8 cellular contexts compared by ENCODE assay signal in the genomic region with DNA sequence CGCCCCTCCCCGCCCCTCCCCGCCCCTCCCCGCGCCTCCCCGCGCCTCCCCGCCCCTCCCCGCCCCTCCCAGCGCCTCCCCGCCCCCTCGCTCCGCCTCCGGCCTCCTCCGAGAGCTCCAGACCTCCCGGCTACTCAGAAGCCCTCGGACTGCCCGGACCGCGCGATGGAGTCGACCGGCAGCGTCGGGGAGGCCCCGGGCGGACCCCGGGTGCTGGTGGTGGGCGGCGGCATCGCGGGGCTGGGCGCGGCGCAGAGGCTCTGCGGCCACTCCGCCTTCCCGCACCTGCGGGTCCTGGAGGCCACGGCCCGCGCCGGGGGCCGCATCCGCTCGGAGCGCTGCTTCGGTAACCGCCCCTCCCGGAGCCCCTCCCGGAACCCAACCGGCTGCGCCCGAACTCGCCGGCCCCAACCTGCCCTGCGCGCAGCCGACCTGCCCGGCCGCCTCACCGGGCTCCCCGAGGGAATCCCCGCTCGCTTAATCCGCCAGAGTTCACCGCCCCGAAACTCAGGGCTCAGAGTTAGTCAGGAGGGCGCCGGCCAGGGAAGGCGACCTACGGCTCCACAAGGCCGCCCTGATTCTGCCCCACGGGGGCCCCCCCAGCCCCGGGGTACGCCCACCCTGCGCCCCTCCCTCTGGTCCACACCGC. TPM values are rescaled to one million over a fixed set of nuclear protein-coding genes. Genes with fewer than 3 reads are reported as not detected.
DNase-seq lines count a peak whose midpoint lies in the region; ATAC-seq, FAIRE-seq and TF ChIP-seq lines count a peak whose summit lies in the region.

A gene (plus strand): TSS at position 111 of the 649 bp plus-strand sequence. CDS start 55 bp downstream, at position 166.

- intact Hi-C loops in pancreas (cut with DNase I): no loop called here

- peak; percentile 40 for DNase-seq in NCI-H82 (lab: John Stamatoyannopoulos, UW)
- no peak for DNase-seq in NCI-H82 treated with DMSO at 0.1 percent for 48 hours (lab: John Stamatoyannopoulos, UW; ENCODE audit: unreplicated experiment)
- DNase-seq in RCC 7860 (ENCODE audit: low spot score): peak; percentile 42
- DNase-seq in activated naive CD8-positive, alpha-beta T cell treated with anti-CD3 and anti-CD28 coated beads, Interleukin-2, amount 10 ng/mL, durations not matched to agents 7 days and 5 days: peak; percentile 81
- peak; percentile 75 to 87 for DNase-seq in cardiac muscle cell (ENCODE audit: low read depth in 1 of 2, low spot score in 1 of 2)
- DNase-seq in pancreas: peak; percentile 68 to 92 (median 78)
- no peak for DNase-seq in UCSD-AML1 (lab: John Stamatoyannopoulos, UW; ENCODE audit: unreplicated experiment)

- FAIRE-seq in RCC 7860 (lab: Jason Lieb, UNC) (no peak), pancreas (lab: Jason Lieb, UNC) (no peak)

- no peaks in the 10 kb centered on the region for H3K36me3 ChIP-seq in cardiac muscle cell
- H3K36me3 ChIP-seq in pancreas: no peaks in the 10 kb centered on the region

- no peak within 1 kb of the TSS for H3K27ac ChIP-seq in cardiac muscle cell
- H3K27ac ChIP-seq in pancreas: peak within 1 kb of the TSS; percentile 38 to 70 (median 58)

- POLR2A ChIA-PET in activated naive CD8-positive, alpha-beta T cell treated with anti-CD3 and anti-CD28 coated beads, Interleukin-2, amount 10 ng/mL, durations not matched to agents 7 days and 5 days (lab: Charles Lee): interaction anchor here (2.9 kb wide), 1 partner anchor 11 kb away, joined by 18 read pairs; no protein-coding TSS in a partner anchor

- no peaks in the 10 kb centered on the region for H3K4me1 ChIP-seq in cardiac muscle cell (ENCODE audit: low read depth)
- peaks cover 0 to 4% (median 0%) of the 10 kb centered on the region in 3 donors for H3K4me1 ChIP-seq in pancreas

- peaks cover 22% of the 10 kb centered on the region for H3K27me3 ChIP-seq in cardiac muscle cell
- no peaks in the 10 kb centered on the region for H3K27me3 ChIP-seq in pancreas

- no peaks in the 10 kb centered on the region for H3K36me3 Mint-ChIP-seq in activated naive CD8-positive, alpha-beta T cell treated with anti-CD3 and anti-CD28 coated beads, Interleukin-2, amount 10 ng/mL, durations not matched to agents 7 days and 5 days

- peak within 1 kb of the TSS; percentile 76 for H3K4me3 Mint-ChIP-seq in activated naive CD8-positive, alpha-beta T cell treated with anti-CD3 and anti-CD28 coated beads, Interleukin-2, amount 10 ng/mL, durations not matched to agents 7 days and 5 days

- no peak within 1 kb of the TSS for H3K27ac Mint-ChIP-seq in activated naive CD8-positive, alpha-beta T cell treated with anti-CD3 and anti-CD28 coated beads, Interleukin-2, amount 10 ng/mL, durations not matched to agents 7 days and 5 days

- peaks cover 6% of the 10 kb centered on the region for H3K4me1 Mint-ChIP-seq in activated naive CD8-positive, alpha-beta T cell treated with anti-CD3 and anti-CD28 coated beads, Interleukin-2, amount 10 ng/mL, durations not matched to agents 7 days and 5 days

- TF ChIP-seq CTCF in cardiac muscle cell (IDR thresholded peaks at IDR 0.05; ENCODE audit: low read depth, low read length) (no peak), pancreas (IDR thresholded peaks at IDR 0.05) (no peak)

- peak within 1 kb of the TSS; percentile 80 for H3K4me3 ChIP-seq in cardiac muscle cell
- peak within 1 kb of the TSS; percentile 71 to 88 (median 86) for H3K4me3 ChIP-seq in pancreas

- H3K9me3 ChIP-seq in cardiac muscle cell (ENCODE audit: low read depth) (no peaks in the 10 kb centered on the region), pancreas (no peaks in the 10 kb centered on the region)

- no peaks in the 10 kb centered on the region for H3K9me3 Mint-ChIP-seq in activated naive CD8-positive, alpha-beta T cell treated with anti-CD3 and anti-CD28 coated beads, Interleukin-2, amount 10 ng/mL, durations not matched to agents 7 days and 5 days

- peaks cover 12% of the 10 kb centered on the region for H3K27me3 Mint-ChIP-seq in activated naive CD8-positive, alpha-beta T cell treated with anti-CD3 and anti-CD28 coated beads, Interleukin-2, amount 10 ng/mL, durations not matched to agents 7 days and 5 days

- ATAC-seq in HG02870 (IDR thresholded peaks at IDR 0.05; ENCODE audit: unreplicated experiment) (peak; percentile 54), pancreas (peak; percentile 63 to 74 (median 66))
- ATAC-seq in activated naive CD8-positive, alpha-beta T cell treated with anti-CD3 and anti-CD28 coated beads, Interleukin-2, amount 10 ng/mL, durations not matched to agents 7 days and 5 days (ENCODE audit: low read depth): peak; percentile 48

- WGBS in pancreas, 2 donors: 3 to 12% methylated on average over 18 to 67 of the region's 78 CpGs

RNA-seq across cellular contexts. Expression of the gene that starts here (rescaled TPM):
- total RNA-seq in activated naive CD8-positive, alpha-beta T cell treated with anti-CD3 and anti-CD28 coated beads, Interleukin-2, amount 10 ng/mL, durations not matched to agents 7 days and 5 days: 1 to 10 TPM; 7.2 to 9.9 TPM
- total RNA-seq in cardiac muscle cell (14.8 and 15.8 TPM in 2 replicates), pancreas (1 to 10 TPM; 2.8 to 4.9 (median 3.4) TPM)
- polyA plus RNA-seq in cardiac muscle cell (18.2 and 20.1 TPM in 2 replicates), pancreas (1 to 10 TPM; 6.4 to 9.9 TPM)

Comparison
In these comparisons a context has a peak if more than half of its experiments do, and no peak if none do; other contexts are left out.
1. DNase-seq: peak in NCI-H82 (single experiment), RCC 7860 (single experiment), activated naive CD8-positive, alpha-beta T cell treated with anti-CD3 and anti-CD28 coated beads, Interleukin-2, amount 10 ng/mL, durations not matched to agents 7 days and 5 days (single experiment), cardiac muscle cell (2 of 2) and pancreas (6 of 6); none in NCI-H82 treated with DMSO at 0.1 percent for 48 hours (single experiment) and UCSD-AML1 (single experiment).
2. Peak in every context shown above with its lines, with median percentiles within 50 percentile points of each other: ATAC-seq.